Comparison of ENCODE assay signal across 13 cellular contexts in the genomic region with DNA sequence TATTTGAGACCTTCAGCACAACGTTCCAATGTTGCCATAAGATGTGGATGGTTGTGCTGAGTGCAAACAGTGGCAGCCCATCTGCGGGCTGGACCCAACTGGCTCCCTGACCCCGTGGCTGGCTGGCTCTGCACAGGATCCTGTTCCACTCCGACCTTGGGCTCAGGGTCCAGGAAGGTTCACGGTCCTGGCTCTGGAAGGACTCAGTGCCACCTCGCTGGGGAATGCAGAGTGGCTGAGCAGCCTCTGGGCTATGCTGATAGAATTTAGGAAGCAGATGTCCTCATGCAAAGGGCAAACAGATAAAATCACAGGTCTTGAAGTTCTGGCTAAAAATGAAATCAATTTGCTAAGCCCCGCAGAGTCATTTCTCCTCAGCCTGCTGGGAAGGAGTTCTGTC.
"Had no signal": no experiment of that assay in that cellular context is flagged by ENCODE, and none has a peak within 500 bp of the region (broad histone marks: within the 10 kb centered on the region; RNA-seq: fewer than 3 reads in every experiment).

No MANE protein-coding gene starts in this region.

- H3K27me3 Mint-ChIP-seq: activated B cell treated with CpG ODN at 0.5 μM for 24 hours; activated CD4-positive, alpha-beta T cell treated with anti-CD3 and anti-CD28 coated beads, Interleukin-2, amount 10 ng/mL, durations not matched to agents 7 days and 5 days; T-cell had no signal

- H3K4me3 Mint-ChIP-seq: activated B cell treated with CpG ODN at 0.5 μM for 24 hours; activated CD4-positive, alpha-beta T cell treated with anti-CD3 and anti-CD28 coated beads, Interleukin-2, amount 10 ng/mL, durations not matched to agents 7 days and 5 days; nephron; T-cell had no signal

- DNase-seq: activated B cell treated with CpG ODN at 0.5 μM for 24 hours; activated CD4-positive, alpha-beta T cell treated with anti-CD3 and anti-CD28 coated beads, Interleukin-2, amount 10 ng/mL, durations not matched to agents 7 days and 5 days; activated gamma-delta T cell; activated T-cell treated with anti-CD3 and anti-CD28 coated beads, Interleukin-2, amount 50 U/mL, for 48 hours; effector CD8-positive, alpha-beta T cell; gastrocnemius medialis; hippocampal formation; kidney glomerular epithelial cell; mucosa of descending colon; stimulated activated CD4-positive, alpha-beta T cell treated with anti-CD3 and anti-CD28 coated beads, Interleukin-4, amount 100 ng/mL, for 1 hour; T-cell; thyroid gland had no signal

- ATAC-seq: gastrocnemius medialis, T-cell had no signal

- H3K4me1 Mint-ChIP-seq: activated B cell treated with CpG ODN at 0.5 μM for 24 hours, nephron had no signal

- H3K27ac Mint-ChIP-seq: activated B cell treated with CpG ODN at 0.5 μM for 24 hours, nephron had no signal

- H3K9me3 Mint-ChIP-seq: activated B cell treated with CpG ODN at 0.5 μM for 24 hours; activated CD4-positive, alpha-beta T cell treated with anti-CD3 and anti-CD28 coated beads, Interleukin-2, amount 10 ng/mL, durations not matched to agents 7 days and 5 days; nephron; T-cell had no signal
